Comparison of ENCODE assay signal across 8 cellular contexts in the genomic region with DNA sequence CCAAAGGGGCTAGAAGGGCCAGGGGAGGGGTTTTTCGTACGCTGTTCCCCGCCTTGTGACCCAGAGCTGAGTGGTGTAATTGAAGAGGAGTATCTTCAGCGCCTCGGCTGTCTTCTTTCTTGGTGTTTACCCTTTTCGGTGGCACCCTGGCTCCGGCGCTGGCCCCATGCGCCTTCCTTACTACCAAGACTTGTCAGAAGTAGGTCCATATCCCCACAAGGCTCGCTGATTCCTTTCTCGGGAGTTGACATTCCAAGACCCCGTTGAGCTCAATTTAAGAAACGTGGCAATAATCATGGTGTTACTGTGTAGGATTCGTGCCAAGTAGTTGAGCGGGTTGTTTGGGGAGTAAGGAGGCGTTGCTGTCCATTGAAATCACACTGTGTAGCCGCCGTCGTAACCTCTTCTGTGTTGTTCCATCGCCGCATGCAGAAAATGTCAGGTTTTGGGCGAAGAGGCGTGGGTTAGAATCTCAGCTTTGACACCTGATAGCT. TPM values are rescaled to one million over a fixed set of nuclear protein-coding genes. Genes with fewer than 3 reads are reported as not detected.
A peak's percentile ranks its signal among the peaks of the same experiment; 100 is the strongest.
DNase-seq lines count a peak whose midpoint lies in the region; ATAC-seq, FAIRE-seq and TF ChIP-seq lines count a peak whose summit lies in the region.

No MANE protein-coding gene starts in this region.

- 0 to 4% (median 2%) methylated on average over 23 of the region's 23 CpGs for WGBS in small intestine, 3 donors

- H3K9me3 ChIP-seq in iPS-15b (ENCODE audit: control insufficient read depth, insufficient read depth, low read length) (no peaks in the 10 kb centered on the region), small intestine (ENCODE audit: control insufficient read depth, low read depth) (no peaks in the 10 kb centered on the region)

- peak overlapping the region; percentile 62 for H3K9ac ChIP-seq in iPS-15b (ENCODE audit: low read depth, low read length)

- H3K4me1 ChIP-seq in iPS-15b (ENCODE audit: control insufficient read depth, insufficient read depth, low read length) = no peaks in the 10 kb centered on the region
- H3K4me1 ChIP-seq in small intestine (ENCODE audit: control insufficient read depth in 2 of 2, insufficient read depth in 1 of 2, low read depth in 1 of 2, low read length in 1 of 2) = peaks cover 0 to 3% of the 10 kb centered on the region in 2 donors

- TF ChIP-seq CTCF in 22Rv1 (IDR thresholded peaks at IDR 0.05) (no peak), NB4 (IDR thresholded peaks at IDR 0.05; ENCODE audit: low read depth, low read length) (no peak), astrocyte of the spinal cord (IDR thresholded peaks at IDR 0.05; ENCODE audit: low read depth, low read length) (no peak)

- peak overlapping the region; percentile 94 for H3K4me3 ChIP-seq in NB4 (ENCODE audit: low read depth, low read length)
- H3K4me3 ChIP-seq in astrocyte of the spinal cord (ENCODE audit: low read depth, low read length) = peak overlapping the region; percentile 85
- peak overlapping the region; percentile 95 for H3K4me3 ChIP-seq in iPS-15b (ENCODE audit: low read depth, low read length)
- H3K4me3 ChIP-seq in small intestine (ENCODE audit: low read depth in 1 of 2, low read length in 2 of 2) = peak overlapping the region; percentile 48 to 82

- DNase-seq in GM04504 (ENCODE audit: low read depth) (peak; percentile 32), NB4 (ENCODE audit: low read depth) (peak; percentile 61), astrocyte of the spinal cord (ENCODE audit: low read depth, low spot score) (peak; percentile 59), small intestine (peak; percentile 48), GOT3 (lab: John Stamatoyannopoulos, UW) (no peak)

- FAIRE-seq in small intestine (lab: Jason Lieb, UNC) = no peak

- no peak for TF ChIP-seq POLR2A in NB4 (IDR thresholded peaks at IDR 0.05; ENCODE audit: extremely low read depth, insufficient read length)

- in situ Hi-C loops in astrocyte of the spinal cord (cut with HindIII; ENCODE audit: low sequenced_read_pairs) = no loop called here

- peaks cover 8% of the 10 kb centered on the region for H3K27me3 ChIP-seq in iPS-15b (ENCODE audit: control insufficient read depth, insufficient read depth, low read length)
- no peaks in the 10 kb centered on the region for H3K27me3 ChIP-seq in small intestine (ENCODE audit: control insufficient read depth in 2 of 2, insufficient read depth in 2 of 2, low read length in 2 of 2)

- ATAC-seq in HG02642 (IDR thresholded peaks at IDR 0.05; ENCODE audit: poor library complexity, unreplicated experiment) = peak; percentile 23

- peak overlapping the region; percentile 78 for H3K27ac ChIP-seq in 22Rv1
- H3K27ac ChIP-seq in small intestine (ENCODE audit: low read depth in 1 of 2, low read length in 1 of 2) = peak overlapping the region; percentile 49 to 88

- no peaks in the 10 kb centered on the region for H3K36me3 ChIP-seq in iPS-15b (ENCODE audit: control insufficient read depth, insufficient read depth, low read length)
- no peaks in the 10 kb centered on the region for H3K36me3 ChIP-seq in small intestine (ENCODE audit: control insufficient read depth in 2 of 2, insufficient read depth in 2 of 2, low read length in 2 of 2)

RNA-seq across cellular contexts. Expression of gene NDUFAF2, which starts 0.8 kb away (rescaled TPM):
- 10 to 100 TPM; 27.6 to 60.3 (median 40.5) TPM for polyA plus RNA-seq in small intestine

RNA-seq across cellular contexts. Expression of gene ERCC8, which starts 0.9 kb away (rescaled TPM):
- polyA plus RNA-seq in small intestine = 1 to 10 TPM; 2.9 to 8.0 (median 3.8) TPM
